22 cellular contexts compared by ENCODE assay signal in the genomic region with DNA sequence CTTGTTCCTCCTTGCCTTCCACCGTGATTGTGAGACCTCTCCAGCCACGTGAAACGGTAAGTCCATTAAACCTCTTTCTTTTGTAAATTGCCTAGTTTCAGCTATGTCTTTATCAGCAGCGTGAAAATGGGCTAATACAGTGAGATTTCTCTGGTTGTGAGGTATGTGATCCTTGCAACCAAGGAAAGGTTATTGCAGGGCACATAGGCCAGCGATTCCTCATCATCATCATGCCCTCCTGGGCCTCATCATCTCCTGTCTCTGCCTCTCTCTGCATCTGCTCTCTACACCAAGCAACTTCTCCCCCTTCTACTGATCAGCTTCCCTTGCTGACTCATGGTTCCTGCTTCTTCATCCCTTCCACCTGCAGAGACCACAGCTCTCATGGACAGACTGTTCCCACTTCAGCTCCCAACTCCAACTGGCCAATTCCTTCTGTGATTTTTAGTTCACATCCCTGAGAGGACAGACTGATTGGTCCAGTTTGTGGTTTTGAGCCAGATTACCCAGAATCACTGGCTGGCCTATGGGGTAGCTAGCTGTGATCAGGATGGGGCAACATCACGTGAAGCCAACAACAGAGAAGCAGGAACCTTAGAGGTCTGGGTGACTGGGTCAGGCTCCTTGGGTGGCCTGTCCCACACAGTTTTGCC. TPM values are rescaled to one million over a fixed set of nuclear protein-coding genes. Genes with fewer than 3 reads are reported as not detected.
"Had no signal": no experiment of that assay in that cellular context is flagged by ENCODE, and none has a peak within 500 bp of the region (broad histone marks: within the 10 kb centered on the region; RNA-seq: fewer than 3 reads in every experiment).

No MANE protein-coding gene starts in this region.

- H3K27ac Mint-ChIP-seq: activated CD4-positive, alpha-beta memory T cell treated with anti-CD3 and anti-CD28 coated beads for 36 hours; activated CD8-positive, alpha-beta memory T cell treated with anti-CD3 and anti-CD28 coated beads, Interleukin-2, amount 10 ng/mL, durations not matched to agents 7 days and 5 days; activated naive CD4-positive, alpha-beta T cell treated with anti-CD3 and anti-CD28 coated beads, Interleukin-2, amount 10 ng/mL, durations not matched to agents 7 days and 5 days; activated T-helper 2 cell treated with anti-CD3 and anti-CD28 coated beads, Interferon-gamma antibody, Interleukin-2, Interleukin-4, amounts not matched to agents 10 μg/mL and 5 μg/mL and 100 μg/mL, durations not matched to agents 14 hours and 24 hours and 36 hours; natural killer cell; progenitor cell of endocrine pancreas; stimulated activated naive B cell treated with anti-CD40 and anti-IgM and Interleukin-4, amounts not matched to agents 10 μg/mL and 1 μg/mL and 100 μg/mL, for 72 hours had no signal

- H3K9me3 Mint-ChIP-seq: natural killer cell had no signal

- H3K9me3 ChIP-seq: adrenal gland, thyroid gland, vagina had no signal

- H3K4me3 Mint-ChIP-seq: activated CD4-positive, alpha-beta memory T cell treated with anti-CD3 and anti-CD28 coated beads for 36 hours; activated CD8-positive, alpha-beta memory T cell treated with anti-CD3 and anti-CD28 coated beads, Interleukin-2, amount 10 ng/mL, durations not matched to agents 7 days and 5 days; activated naive CD4-positive, alpha-beta T cell treated with anti-CD3 and anti-CD28 coated beads, Interleukin-2, amount 10 ng/mL, durations not matched to agents 7 days and 5 days; natural killer cell; stimulated activated naive B cell treated with anti-CD40 and anti-IgM and Interleukin-4, amounts not matched to agents 10 μg/mL and 1 μg/mL and 100 μg/mL, for 72 hours had no signal

- H3K27me3 ChIP-seq: adrenal gland, thyroid gland, vagina had no signal

- H3K27ac ChIP-seq: adrenal gland, left ventricle myocardium inferior, skin epidermis, thyroid gland, vagina, VCaP had no signal

- H3K36me3 Mint-ChIP-seq: activated CD4-positive, alpha-beta memory T cell treated with anti-CD3 and anti-CD28 coated beads for 36 hours; activated naive CD4-positive, alpha-beta T cell treated with anti-CD3 and anti-CD28 coated beads, Interleukin-2, amount 10 ng/mL, durations not matched to agents 7 days and 5 days; natural killer cell had no signal

- DNase-seq: activated CD4-positive, alpha-beta memory T cell treated with anti-CD3 and anti-CD28 coated beads for 36 hours; activated CD4-positive, alpha-beta T cell treated with anti-CD3 and anti-CD28 coated beads for 1 hour; activated CD8-positive, alpha-beta memory T cell treated with anti-CD3 and anti-CD28 coated beads, Interleukin-2, amount 10 ng/mL, durations not matched to agents 7 days and 5 days; activated naive CD4-positive, alpha-beta T cell treated with anti-CD3 and anti-CD28 coated beads, Interleukin-2, amount 10 ng/mL, durations not matched to agents 7 days and 5 days; activated T-cell treated with anti-CD3 and anti-CD28 coated beads, Interleukin-2, amount 50 U/mL, for 1 hour; adrenal gland; hippocampal formation; left ventricle myocardium inferior; natural killer cell; nucleus accumbens; right cardiac atrium; stimulated activated CD4-positive, alpha-beta T cell treated with anti-CD3 and anti-CD28 coated beads, Interleukin-15, amount 100 ng/mL, for 24 hours; stimulated activated CD4-positive, alpha-beta T cell treated with anti-CD3 and anti-CD28 coated beads, Interleukin-4, amount 100 ng/mL, for 1 hour; stimulated activated naive B cell treated with anti-CD40 and anti-IgM and Interleukin-4, amounts not matched to agents 10 μg/mL and 1 μg/mL and 100 μg/mL, for 72 hours; thyroid gland had no signal

- H3K4me1 Mint-ChIP-seq: natural killer cell had no signal

- ATAC-seq: activated CD8-positive, alpha-beta memory T cell treated with anti-CD3 and anti-CD28 coated beads, Interleukin-2, amount 10 ng/mL, durations not matched to agents 7 days and 5 days; natural killer cell; right cardiac atrium; stimulated activated naive B cell treated with anti-CD40 and anti-IgM and Interleukin-4, amounts not matched to agents 10 μg/mL and 1 μg/mL and 100 μg/mL, for 72 hours had no signal

- H3K4me1 ChIP-seq: adrenal gland, left ventricle myocardium inferior, vagina had no signal

- H3K4me3 ChIP-seq: adrenal gland, left ventricle myocardium inferior, skin epidermis, thyroid gland, vagina had no signal

- H3K36me3 ChIP-seq: adrenal gland, left ventricle myocardium inferior, thyroid gland, vagina had no signal

- H3K27me3 Mint-ChIP-seq: progenitor cell of endocrine pancreas; stimulated activated naive B cell treated with anti-CD40 and anti-IgM and Interleukin-4, amounts not matched to agents 10 μg/mL and 1 μg/mL and 100 μg/mL, for 72 hours had no signal

RNA-seq across cellular contexts. Expression of gene LIX1, which starts 53.1 kb away (rescaled TPM):
- total RNA-seq: activated CD4-positive, alpha-beta memory T cell treated with anti-CD3 and anti-CD28 coated beads for 36 hours; activated CD8-positive, alpha-beta memory T cell treated with anti-CD3 and anti-CD28 coated beads, Interleukin-2, amount 10 ng/mL, durations not matched to agents 7 days and 5 days; activated T-helper 2 cell treated with anti-CD3 and anti-CD28 coated beads, Interferon-gamma antibody, Interleukin-2, Interleukin-4, amounts not matched to agents 10 μg/mL and 5 μg/mL and 100 μg/mL, durations not matched to agents 14 hours and 24 hours and 36 hours; adrenal gland; dermis microvascular lymphatic vessel endothelial cell; left ventricle myocardium inferior; natural killer cell; vagina had no signal
- polyA plus RNA-seq: keratinocyte had no signal
